In the genomic region with DNA sequence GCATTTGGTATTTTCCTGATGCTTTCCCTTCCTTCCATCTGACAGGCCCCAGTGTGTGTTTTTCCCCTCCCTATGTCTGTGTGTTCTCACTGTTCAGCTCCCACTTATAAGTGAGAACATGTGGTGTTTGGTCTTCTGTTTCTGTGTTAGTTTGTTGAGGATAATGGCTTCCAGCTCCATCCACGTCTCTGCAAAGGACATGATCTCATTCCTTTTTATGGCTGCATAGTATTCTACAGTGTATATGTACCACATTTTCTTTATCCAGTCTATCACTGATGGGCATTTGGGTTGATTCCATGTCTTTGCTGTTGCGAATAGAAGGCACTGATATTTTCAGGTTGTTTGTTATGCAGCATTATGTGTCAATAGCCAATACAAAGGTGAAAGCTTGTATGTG, we compare ENCODE assay signal across 3 cellular contexts. TPM values are rescaled to one million over a fixed set of nuclear protein-coding genes. Genes with fewer than 3 reads are reported as not detected.
"Had no signal": no experiment of that assay in that cellular context is flagged by ENCODE, and none has a peak within 500 bp of the region (broad histone marks: within the 10 kb centered on the region; RNA-seq: fewer than 3 reads in every experiment).

No MANE protein-coding gene starts in this region.

RNA-seq across cellular contexts. Expression of a gene that starts 42.3 kb away (rescaled TPM):
- total RNA-seq: stomach, thoracic aorta, upper lobe of right lung had no signal
